1 cellular context compared by ENCODE assay signal in the genomic region with DNA sequence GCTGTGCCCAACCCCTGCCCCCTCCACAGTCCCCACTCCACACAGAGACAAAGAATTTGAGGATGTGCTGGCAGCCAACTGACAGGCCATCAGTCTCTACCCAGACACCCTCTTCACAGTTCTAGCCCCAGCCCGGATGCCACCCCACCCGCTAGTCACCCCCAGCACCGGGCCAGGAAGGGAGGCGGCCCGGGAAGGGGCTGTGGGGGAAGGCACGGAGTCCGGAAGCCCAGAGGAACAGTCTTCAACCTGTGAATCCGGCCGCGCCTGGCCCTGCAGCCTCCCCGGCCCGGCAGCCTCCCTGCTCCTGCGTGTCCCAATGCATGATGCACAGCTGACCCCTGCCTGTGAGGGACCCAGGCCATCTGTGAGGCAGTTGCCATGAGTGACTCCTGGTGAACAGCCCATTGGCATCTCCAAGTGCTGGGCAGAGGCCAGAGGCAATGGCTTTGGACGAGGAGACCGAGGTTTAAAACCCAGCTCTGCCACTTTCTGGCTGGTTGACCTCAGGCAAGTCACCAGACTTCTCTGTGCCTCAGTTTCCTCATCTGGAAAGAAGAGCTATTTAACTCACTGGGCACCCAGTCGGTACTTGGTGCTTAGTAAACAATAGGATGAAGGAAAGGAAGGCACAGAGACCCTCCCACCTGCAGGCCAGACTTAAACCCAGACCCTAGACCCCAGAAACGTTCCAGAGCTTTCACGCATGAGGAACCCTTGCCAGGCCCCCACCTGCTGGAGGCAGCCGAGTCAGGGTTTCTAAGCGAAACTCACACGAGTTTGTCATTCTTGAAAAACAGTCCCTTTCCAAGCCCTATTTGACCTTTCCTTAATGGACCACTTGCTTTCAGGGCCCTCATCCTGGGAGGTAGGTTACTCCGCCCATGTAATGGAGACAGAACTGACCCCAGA.
TF ChIP-seq lines count a peak whose summit lies in the region.

No MANE protein-coding gene starts in this region.

TF ChIP-seq in IMR-90, 13 proteins besides CTCF, POLR2A, EP300 and RAD21:
- TF ChIP-seq, protein P1, sequence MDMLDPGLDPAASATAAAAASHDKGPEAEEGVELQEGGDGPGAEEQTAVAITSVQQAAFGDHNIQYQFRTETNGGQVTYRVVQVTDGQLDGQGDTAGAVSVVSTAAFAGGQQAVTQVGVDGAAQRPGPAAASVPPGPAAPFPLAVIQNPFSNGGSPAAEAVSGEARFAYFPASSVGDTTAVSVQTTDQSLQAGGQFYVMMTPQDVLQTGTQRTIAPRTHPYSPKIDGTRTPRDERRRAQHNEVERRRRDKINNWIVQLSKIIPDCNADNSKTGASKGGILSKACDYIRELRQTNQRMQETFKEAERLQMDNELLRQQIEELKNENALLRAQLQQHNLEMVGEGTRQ (IDR thresholded peaks at IDR 0.05; ENCODE audit: low read depth, low read length), result no peak
- TF ChIP-seq MXI1 (IDR thresholded peaks at IDR 0.05; ENCODE audit: borderline replicate concordance, low read depth, low read length) (no peak), RCOR1 (IDR thresholded peaks at IDR 0.05; ENCODE audit: insufficient replicate concordance, low read length) (no peak), FOS (IDR thresholded peaks at IDR 0.05; ENCODE audit: low read depth, low read length) (no peak), CHD1 (IDR thresholded peaks at IDR 0.05; ENCODE audit: low read depth, low read length) (no peak), SMC3 (IDR thresholded peaks at IDR 0.05; ENCODE audit: low read depth, low read length) (no peak), MAFK (IDR thresholded peaks at IDR 0.05; ENCODE audit: low read depth, low read length) (no peak)
- TF ChIP-seq, protein P2, sequence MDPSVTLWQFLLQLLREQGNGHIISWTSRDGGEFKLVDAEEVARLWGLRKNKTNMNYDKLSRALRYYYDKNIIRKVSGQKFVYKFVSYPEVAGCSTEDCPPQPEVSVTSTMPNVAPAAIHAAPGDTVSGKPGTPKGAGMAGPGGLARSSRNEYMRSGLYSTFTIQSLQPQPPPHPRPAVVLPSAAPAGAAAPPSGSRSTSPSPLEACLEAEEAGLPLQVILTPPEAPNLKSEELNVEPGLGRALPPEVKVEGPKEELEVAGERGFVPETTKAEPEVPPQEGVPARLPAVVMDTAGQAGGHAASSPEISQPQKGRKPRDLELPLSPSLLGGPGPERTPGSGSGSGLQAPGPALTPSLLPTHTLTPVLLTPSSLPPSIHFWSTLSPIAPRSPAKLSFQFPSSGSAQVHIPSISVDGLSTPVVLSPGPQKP (IDR thresholded peaks at IDR 0.05; ENCODE audit: borderline replicate concordance, low read depth, low read length), result no peak
